Comparison of ENCODE assay signal across 34 cellular contexts in genomic region chr13:35107535-35107934, GRCh38.
"Had no signal": no experiment of that assay in that cellular context is flagged by ENCODE, and none has a peak within 500 bp of the region (broad histone marks: within the 10 kb centered on the region; RNA-seq: fewer than 3 reads in every experiment).

No MANE protein-coding gene starts in this region.

- H3K9me3 ChIP-seq: MG63 had no signal

- H3K4me3 ChIP-seq: MG63 had no signal

- H3K36me3 ChIP-seq: MG63 had no signal

- H3K27me3 ChIP-seq: MG63 had no signal

- DNase-seq: Karpas-422, Kasumi-1, MG63, MM.1S, MV-4-11, NCI-H1048, NCI-H1092, NCI-H1092 treated with DMSO at 0.1 percent for 48 hours, NCI-H1105, NCI-H1105 treated with DMSO at 0.1 percent for 48 hours, NCI-H1417, NCI-H1417 treated with DMSO at 0.1 percent for 48 hours, NCI-H1436, NCI-H1436 treated with DMSO at 0.1 percent for 48 hours, NCI-H146, NCI-H1694, NCI-H1694 treated with DMSO at 0.1 percent for 48 hours, NCI-H187, NCI-H187 treated with DMSO at 0.1 percent for 48 hours, NCI-H1930, NCI-H2029 treated with DMSO at 0.1 percent for 48 hours, NCI-H2081, NCI-H2081 treated with DMSO at 0.1 percent for 48 hours, NCI-H2107, NCI-H2171, NCI-H2171 treated with DMSO at 0.1 percent for 48 hours, NCI-H2227 treated with DMSO at 0.1 percent for 48 hours, NCI-H226, NCI-H345, NCI-H446, NCI-H446 treated with DMSO at 0.1 percent for 48 hours, NCI-H510A, NCI-H510A treated with DMSO at 0.1 percent for 48 hours, NCI-H524 had no signal
